In the genomic region with DNA sequence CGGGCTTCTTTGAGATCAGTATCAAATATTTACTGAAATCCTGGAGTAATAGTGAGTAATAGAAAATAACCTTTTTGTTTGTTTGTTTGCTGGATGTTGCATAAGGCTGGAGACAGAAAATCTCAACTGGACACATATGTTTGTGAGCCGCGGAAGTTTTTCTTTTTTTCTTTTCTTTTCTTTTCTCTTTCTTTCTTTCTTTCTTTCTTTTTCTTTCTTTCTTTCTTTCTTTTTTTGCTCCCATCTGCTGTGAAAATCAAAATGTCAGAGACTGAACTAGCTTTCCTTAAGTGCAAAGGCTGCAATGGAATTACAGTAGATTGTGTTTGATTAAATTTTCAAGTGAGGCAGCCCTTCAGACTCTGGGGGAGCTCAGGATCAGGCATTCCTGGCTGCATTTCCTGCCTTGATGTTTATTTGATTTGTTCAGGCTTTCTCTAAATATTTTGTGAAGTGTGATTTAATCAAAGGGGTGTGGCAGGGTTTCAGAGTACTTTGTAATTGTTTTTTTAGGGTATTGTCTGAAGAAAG, we compare ENCODE assay signal across 8 cellular contexts. TPM values are rescaled to one million over a fixed set of nuclear protein-coding genes. Genes with fewer than 3 reads are reported as not detected.
DNase-seq lines count a peak whose midpoint lies in the region; ATAC-seq, FAIRE-seq and TF ChIP-seq lines count a peak whose summit lies in the region.

No MANE protein-coding gene starts in this region.

- H3K4me1 ChIP-seq in H1 (replicated peaks in 1 of 4; ENCODE audit: control insufficient read depth in 3 of 4, insufficient read depth in 4 of 4, low read length in 3 of 4), result peaks cover 6 to 15% (median 10%) of the 10 kb centered on the region in 4 experiments; a peak in 6 of 7 replicates
- H3K4me1 ChIP-seq in neuronal stem cell (ENCODE audit: control insufficient read depth in 2 of 2, insufficient read depth in 1 of 2, low read depth in 1 of 2, low read length in 2 of 2), result peaks cover 10 to 13% of the 10 kb centered on the region in 2 donors

- CTCF ChIA-PET in Calu3 (lab: Charles Lee), result interaction anchor here (1.1 kb wide), 1 partner anchor 122 kb away, joined by 5 read pairs; no protein-coding TSS in a partner anchor
- CTCF ChIA-PET in H1 (lab: Charles Lee; ENCODE audit: partially characterized antibody), result interaction anchor here (0.7 to 1.7 kb wide), 4 partner anchors 9 to 173 kb away, joined by 3 to 4 read pairs (median 4); no protein-coding TSS in a partner anchor

- H2BK15ac ChIP-seq in H1 (ENCODE audit: low read length) (no peak overlapping the region), neuronal stem cell (ENCODE audit: low read length) (no peak overlapping the region)

- H3K23ac ChIP-seq in H1 (ENCODE audit: insufficient read length) (no peak overlapping the region), neuronal stem cell (ENCODE audit: low read depth, low read length, poor library complexity) (no peak overlapping the region)

- no peak overlapping the region for H3K27ac Mint-ChIP-seq in Calu3 (ENCODE audit: unreplicated experiment)

- H4K91ac ChIP-seq in H1 (replicated peaks; ENCODE audit: insufficient read length, low read length), result no peak overlapping the region
- no peak overlapping the region for H4K91ac ChIP-seq in neuronal stem cell (ENCODE audit: low read depth, low read length, poor library complexity)

- TF ChIP-seq EP300 in H1 (IDR thresholded peaks at IDR 0.05; ENCODE audit: borderline replicate concordance in 1 of 2, low read depth in 2 of 2, low read length in 2 of 2), result no peak

- H3K14ac ChIP-seq in H1 (ENCODE audit: insufficient read length) (no peak overlapping the region), neuronal stem cell (ENCODE audit: low read length) (no peak overlapping the region)

- intact Hi-C loops in Calu3 (cut with micrococcal nuclease; ENCODE audit: unreplicated experiment), result no loop called here

- H3K79me1 ChIP-seq in H1 (ENCODE audit: low read depth, low read length) (no peaks in the 10 kb centered on the region; the same call in 1 of the 2 replicates), neuronal stem cell (ENCODE audit: low read depth, low read length) (no peaks in the 10 kb centered on the region)

- H3K27ac ChIP-seq in H1 (ENCODE audit: low read depth, low read length) (no peak overlapping the region), neuronal stem cell (replicated peaks; ENCODE audit: low read length) (peak overlapping the region; percentile 96)

- no TSS peak for BruUV-seq in Calu3 (replicated peaks; lab: Mats Ljungman, UMichigan)

- H3K79me2 ChIP-seq in H1 (ENCODE audit: control insufficient read depth in 1 of 2, insufficient read depth in 2 of 2, low read length in 2 of 2), result no peaks in the 10 kb centered on the region

- peak overlapping the region; percentile 80 to 97 for H3K4me2 ChIP-seq in H1 (ENCODE audit: insufficient read depth in 1 of 2, low read depth in 2 of 2, low read length in 2 of 2)
- peak overlapping the region; percentile 78 for H3K4me2 ChIP-seq in neuronal stem cell (ENCODE audit: insufficient read depth, low read length, poor library complexity, severe bottlenecking)

- H3K9ac ChIP-seq in H1 (replicated peaks in 1 of 4; ENCODE audit: extremely low read depth in 1 of 4, low read depth in 3 of 4, low read length in 3 of 4) (peak overlapping the region in 1 of 4 experiments; percentile 53; a peak in 1 of 7 replicates), neuronal stem cell (ENCODE audit: low read depth, low read length, poor library complexity) (no peak overlapping the region)

- POLR2A ChIA-PET in H1 (lab: Charles Lee; ENCODE audit: partially characterized antibody), result interaction anchor here (0.7 to 3.1 kb wide), 6 partner anchors 15 to 416 kb away, joined by 3 to 10 read pairs (median 3); partner anchors contain the start of genes BRCA2 and ZAR1L

- no peak for ATAC-seq in HG02588 (IDR thresholded peaks at IDR 0.05; ENCODE audit: unreplicated experiment)

- H4K5ac ChIP-seq in H1 (ENCODE audit: insufficient read length, low read depth, low read length), result no peak overlapping the region

- no peak overlapping the region for H4K8ac ChIP-seq in H1 (ENCODE audit: extremely low read depth, insufficient read depth, low read length)
- no peak overlapping the region for H4K8ac ChIP-seq in neuronal stem cell (ENCODE audit: low read depth, low read length)

- H2AK5ac ChIP-seq in H1 (ENCODE audit: low read depth, low read length) (no peak overlapping the region), neuronal stem cell (ENCODE audit: low read depth, low read length) (no peak overlapping the region)

- H3K23me2 ChIP-seq in H1 (ENCODE audit: low read depth, low read length), result peaks cover 5% of the 10 kb centered on the region; the same call in 1 of the 2 replicates

- TF ChIP-seq POLR2A in H1 (IDR thresholded peaks at IDR 0.05; ENCODE audit: control extremely low read depth in 1 of 2, low read depth in 2 of 2, low read length in 2 of 2), result no peak

- H2BK120ac ChIP-seq in H1 (replicated peaks; ENCODE audit: low read depth, low read length) (no peak overlapping the region), neuronal stem cell (ENCODE audit: low read depth, low read length) (no peak overlapping the region)

- H3K4me3 ChIP-seq in H1 (ENCODE audit: extremely low read depth in 1 of 4, insufficient read depth in 2 of 4, low read depth in 3 of 4, low read length in 4 of 4) (peak overlapping the region; percentile 56 to 77 (median 68)), neuronal stem cell (ENCODE audit: low read length in 2 of 2) (peak overlapping the region; percentile 60 to 83)

- no peaks in the 10 kb centered on the region for H3K9me3 Mint-ChIP-seq in Calu3 (ENCODE audit: low read depth, unreplicated experiment)

- H4K20me1 ChIP-seq in H1 (replicated peaks in 1 of 2; ENCODE audit: control insufficient read depth in 1 of 2, insufficient read depth in 2 of 2, low read length in 2 of 2), result no peaks in the 10 kb centered on the region

- H3K56ac ChIP-seq in H1 (replicated peaks; ENCODE audit: insufficient read length, low read depth, low read length), result no peak overlapping the region

- H3K9me3 ChIP-seq in H1 (ENCODE audit: insufficient read depth in 2 of 2, low read depth in 1 of 2, low read length in 1 of 2) (no peaks in the 10 kb centered on the region), neuronal stem cell (replicated peaks in 1 of 2; ENCODE audit: control insufficient read depth in 2 of 2, insufficient read depth in 1 of 2, low read depth in 1 of 2, low read length in 2 of 2) (no peaks in the 10 kb centered on the region)

- H3K36me3 Mint-ChIP-seq in Calu3 (ENCODE audit: insufficient read depth, unreplicated experiment), result peaks cover 17% of the 10 kb centered on the region

- 27% methylated on average over 3 of the region's 3 CpGs; no CpG with 5 or more reads in 1 of the 2 experiments for WGBS in H1 (ENCODE audit: extremely low coverage in 1 of 2, insufficient coverage in 1 of 2, insufficient read length in 1 of 2, insufficient replicate concordance in 2 of 2, low coverage in 1 of 2, low lambda C conversion rate in 2 of 2, missing lambda C conversion rate in 1 of 2), 2 experiments
- WGBS in neuronal stem cell (ENCODE audit: extremely low coverage in 2 of 2, insufficient read length in 2 of 2, insufficient replicate concordance in 1 of 2), 2 donors, result no CpG with 5 or more reads among the region's 3 CpGs

- TF ChIP-seq CTCF in Calu3 (IDR thresholded peaks at IDR 0.05; ENCODE audit: unreplicated experiment) (no peak), H1 (IDR thresholded peaks at IDR 0.05; ENCODE audit: control extremely low read depth in 1 of 3, insufficient read depth in 1 of 3, low read depth in 1 of 3, low read length in 3 of 3) (no peak)

- FAIRE-seq in H1 (lab: Jason Lieb, UNC), result no peak

- H2BK20ac ChIP-seq in H1 (ENCODE audit: low read length), result no peak overlapping the region

- peak overlapping the region; percentile 84 for H3K4me3 Mint-ChIP-seq in Calu3 (ENCODE audit: low read depth, unreplicated experiment)

- DNase-seq in Calu3, result no peak
- DNase-seq in NCI-H748 (lab: John Stamatoyannopoulos, UW; ENCODE audit: unreplicated experiment), result peak; percentile 60
- no peak for DNase-seq in H1 (ENCODE audit: low read depth in 1 of 2, low spot score in 2 of 2)
- no peak for DNase-seq in neuronal stem cell (ENCODE audit: low spot score)
- no peak for DNase-seq in NCI-H2029 (lab: John Stamatoyannopoulos, UW)
- no peak for DNase-seq in COLO668 (lab: John Stamatoyannopoulos, UW; ENCODE audit: unreplicated experiment)
- no peak for DNase-seq in KG1 (lab: John Stamatoyannopoulos, UW)

- H3K36me3 ChIP-seq in H1 (ENCODE audit: control insufficient read depth in 2 of 4, insufficient read depth in 4 of 4, low read length in 3 of 4) (no peaks in the 10 kb centered on the region), neuronal stem cell (replicated peaks in 1 of 2; ENCODE audit: control insufficient read depth in 2 of 2, insufficient read depth in 2 of 2, low read length in 2 of 2) (no peaks in the 10 kb centered on the region)

- H3K4ac ChIP-seq in H1 (replicated peaks; ENCODE audit: insufficient read length, low read depth, low read length) (no peak overlapping the region), neuronal stem cell (ENCODE audit: low read length) (no peak overlapping the region)

- H3K4me1 Mint-ChIP-seq in Calu3 (ENCODE audit: low read depth, unreplicated experiment), result peaks cover 22% of the 10 kb centered on the region

- no peak for TF ChIP-seq RAD21 in H1 (IDR thresholded peaks at IDR 0.05 in 1 of 2, conservative IDR thresholded peaks at IDR 0.05 in 1 of 2; ENCODE audit: low read depth in 2 of 2, low read length in 2 of 2)

- 0 out of 2 replicates have a peak overlapping the region, but pooled peaks have one; percentile 65 for H2AFZ ChIP-seq in H1 (ENCODE audit: low read length)
- H2AFZ ChIP-seq in neuronal stem cell (ENCODE audit: low read length), result peak overlapping the region; percentile 99

- no peak overlapping the region for H3K18ac ChIP-seq in H1 (ENCODE audit: extremely low read depth, low read length)
- no peak overlapping the region for H3K18ac ChIP-seq in neuronal stem cell (ENCODE audit: low read length)

- no peak overlapping the region for H2BK5ac ChIP-seq in H1 (ENCODE audit: low read depth, low read length)
- H2BK5ac ChIP-seq in neuronal stem cell (ENCODE audit: low read length), result no peak overlapping the region

- H3K27me3 ChIP-seq in H1 (replicated peaks in 1 of 4; ENCODE audit: control insufficient read depth in 3 of 4, extremely low read depth in 1 of 4, insufficient read depth in 3 of 4, low read length in 3 of 4) (no peaks in the 10 kb centered on the region), neuronal stem cell (ENCODE audit: control insufficient read depth in 3 of 3, insufficient read depth in 3 of 3, low read depth in 1 of 3, low read length in 3 of 3) (no peaks in the 10 kb centered on the region)

- no peak overlapping the region for H2BK12ac ChIP-seq in H1 (ENCODE audit: low read depth, low read length)
- no peak overlapping the region for H2BK12ac ChIP-seq in neuronal stem cell (ENCODE audit: low read length)

- H3K27me3 Mint-ChIP-seq in Calu3 (ENCODE audit: unreplicated experiment), result no peaks in the 10 kb centered on the region

RNA-seq across cellular contexts. Expression of gene FRY, which starts 0.3 kb away (rescaled TPM):
- 3.2 and 6.2 TPM in 2 replicates for total RNA-seq in Calu3 (2022)
- total RNA-seq in H1 (2021; fragmentation: NEBNext Ultra II Directional; extraction: Animal tissue kit (Norgen Biotek cat#: 25700)), result 7.9 and 9.2 TPM in 2 replicates
- polyA plus RNA-seq in H1 (2011; rRNA removed), result 4.0 and 4.3 TPM in 2 replicates
- 5.9 TPM for polyA plus RNA-seq in H1 (2011; cell fraction: cytosol; rRNA removed)
- 10.7 TPM for polyA plus RNA-seq in H1 (2011; cell fraction: nucleus; rRNA removed)
- polyA plus RNA-seq in H1 (2012, experiment 1 of 2), result 7.1 to 10.1 TPM (median 7.9 TPM) in 4 replicates
- polyA plus RNA-seq in H1 (2012, experiment 2 of 2), result 0.20 TPM
- 1.7 TPM for polyA plus RNA-seq in H1 (2013, experiment 1 of 2)
- polyA plus RNA-seq in H1 (2013, experiment 2 of 2), result 1.7 TPM
- polyA minus RNA-seq in H1 (2011; rRNA and poly(A)+ RNA removed), result 14.0 and 18.8 TPM in 2 replicates
- polyA minus RNA-seq in H1 (2011; cell fraction: cytosol; rRNA and poly(A)+ RNA removed), result 10.7 TPM
- polyA minus RNA-seq in H1 (2011; cell fraction: nucleus; rRNA and poly(A)+ RNA removed), result 29.4 TPM
- polyA plus RNA-seq in neuronal stem cell (2013, experiment 1 of 2), result 2.1 TPM
- 2.2 TPM for polyA plus RNA-seq in neuronal stem cell (2013, experiment 2 of 2)
